ENCODE assay signal across 17 cellular contexts in genomic region chr12:4486049-4486699, GRCh38. TPM values are rescaled to one million over a fixed set of nuclear protein-coding genes. Genes with fewer than 3 reads are reported as not detected.
DNase-seq lines count a peak whose midpoint lies in the region; ATAC-seq and TF ChIP-seq lines count a peak whose summit lies in the region.
"Had no signal": no experiment of that assay in that cellular context is flagged by ENCODE, and none has a peak within 500 bp of the region (broad histone marks: within the 10 kb centered on the region; RNA-seq: fewer than 3 reads in every experiment).

No MANE protein-coding gene starts in this region.

- H3F3A ChIP-seq in MM.1S (ENCODE audit: insufficient read depth, low read length): peaks cover 5% of the 10 kb centered on the region; the same call in 1 of the 2 replicates

- H3K27ac Mint-ChIP-seq in CD4-positive, alpha-beta T cell: peak overlapping the region; percentile 26
- no peak overlapping the region for H3K27ac Mint-ChIP-seq in WTC11
- peak overlapping the region in 3 of 10 donors; percentile 18 to 40 (median 34) for H3K27ac Mint-ChIP-seq in naive thymus-derived CD8-positive, alpha-beta T cell
- H3K27ac Mint-ChIP-seq: CD4-positive, alpha-beta memory T cell had no signal

- H3K4me3 ChIP-seq in BLaER1 (no peak overlapping the region), dorsolateral prefrontal cortex (no peak overlapping the region), MM.1S (ENCODE audit: low read length) (no peak overlapping the region)
- H3K4me3 ChIP-seq: GM23248, HAP-1 had no signal

- H3K36me3 Mint-ChIP-seq in CD4-positive, alpha-beta T cell (ENCODE audit: low read depth): peaks cover 45% of the 10 kb centered on the region
- H3K36me3 Mint-ChIP-seq in WTC11: peaks cover 10% of the 10 kb centered on the region
- H3K36me3 Mint-ChIP-seq in naive thymus-derived CD8-positive, alpha-beta T cell: peaks cover 0 to 26% (median 11%) of the 10 kb centered on the region in 3 donors

- DNase-seq in CD4-positive, alpha-beta T cell: no peak
- no peak for DNase-seq in WTC11 (ENCODE audit: low spot score)
- no peak for DNase-seq in dorsolateral prefrontal cortex
- no peak for DNase-seq in naive thymus-derived CD8-positive, alpha-beta T cell
- DNase-seq in MM.1S: no peak
- DNase-seq in sciatic nerve (ENCODE audit: low spot score): no peak
- DNase-seq: ACHN; BE2C; Calu3; CD4-positive, alpha-beta memory T cell; GM23248 had no signal

- no peak overlapping the region for H3K4me3 Mint-ChIP-seq in CD4-positive, alpha-beta T cell
- no peak overlapping the region for H3K4me3 Mint-ChIP-seq in WTC11
- H3K4me3 Mint-ChIP-seq in naive thymus-derived CD8-positive, alpha-beta T cell: no peak overlapping the region
- H3K4me3 Mint-ChIP-seq: CD4-positive, alpha-beta memory T cell had no signal

- H3K9me3 ChIP-seq in BLaER1 (no peaks in the 10 kb centered on the region), MM.1S (replicated peaks; ENCODE audit: insufficient read depth, low read length) (no peaks in the 10 kb centered on the region)
- no peaks in the 10 kb centered on the region for H3K9me3 ChIP-seq in CD4-positive, alpha-beta T cell (ENCODE audit: control insufficient read depth, low read length)
- H3K9me3 ChIP-seq: BE2C, HAP-1 had no signal

- H3K9me2 ChIP-seq in MM.1S (replicated peaks; ENCODE audit: insufficient read depth, low read length): no peaks in the 10 kb centered on the region

- H3K27me3 ChIP-seq in BLaER1 (no peaks in the 10 kb centered on the region), dorsolateral prefrontal cortex (no peaks in the 10 kb centered on the region), MM.1S (replicated peaks; ENCODE audit: insufficient read depth, low read length) (no peaks in the 10 kb centered on the region)
- H3K27me3 ChIP-seq in CD4-positive, alpha-beta T cell (ENCODE audit: control insufficient read depth, insufficient read depth, low read length): no peaks in the 10 kb centered on the region
- H3K27me3 ChIP-seq: BE2C had no signal

- no peak overlapping the region for H2AFZ ChIP-seq in MM.1S (ENCODE audit: low read length)
- H2AFZ ChIP-seq: GM23248 had no signal

- H3K4me1 ChIP-seq in BLaER1 (peaks cover 30% of the 10 kb centered on the region), MM.1S (ENCODE audit: low read length) (no peaks in the 10 kb centered on the region)
- H3K4me1 ChIP-seq: BE2C had no signal

- CTCF ChIA-PET in CD4-positive, alpha-beta T cell (lab: Charles Lee): no interaction called here
- CTCF ChIA-PET in WTC11 (lab: Charles Lee): no interaction called here

- H4K20me1 ChIP-seq in BLaER1 (peaks cover 25% of the 10 kb centered on the region; the same call in 1 of the 2 replicates), MM.1S (ENCODE audit: insufficient read depth, low read length) (no peaks in the 10 kb centered on the region)

- H3K4me2 ChIP-seq in BLaER1 (peak overlapping the region; percentile 69; the same call in 1 of the 2 replicates), MM.1S (ENCODE audit: low read depth, low read length) (no peak overlapping the region)

- peaks cover 18% of the 10 kb centered on the region for H3K4me1 Mint-ChIP-seq in CD4-positive, alpha-beta T cell (ENCODE audit: low read depth)
- H3K4me1 Mint-ChIP-seq in WTC11: peaks cover 32% of the 10 kb centered on the region
- peaks cover 0 to 2% (median 0%) of the 10 kb centered on the region in 4 donors for H3K4me1 Mint-ChIP-seq in naive thymus-derived CD8-positive, alpha-beta T cell

- ATAC-seq in CD4-positive, alpha-beta T cell (ENCODE audit: poor library complexity): no peak
- ATAC-seq in WTC11 (no peak), HG03108 (IDR thresholded peaks at IDR 0.05; ENCODE audit: unreplicated experiment) (no peak), sciatic nerve (no peak)
- no peak for ATAC-seq in naive thymus-derived CD8-positive, alpha-beta T cell

- no peaks in the 10 kb centered on the region for H3K27me3 Mint-ChIP-seq in CD4-positive, alpha-beta T cell
- no peaks in the 10 kb centered on the region for H3K27me3 Mint-ChIP-seq in WTC11 (ENCODE audit: low read depth)
- no peaks in the 10 kb centered on the region for H3K27me3 Mint-ChIP-seq in naive thymus-derived CD8-positive, alpha-beta T cell
- H3K27me3 Mint-ChIP-seq: CD4-positive, alpha-beta memory T cell had no signal

- H3K9me3 Mint-ChIP-seq in CD4-positive, alpha-beta T cell: no peaks in the 10 kb centered on the region
- peaks cover 3% of the 10 kb centered on the region; the same call in 1 of the 2 replicates for H3K9me3 Mint-ChIP-seq in WTC11
- no peaks in the 10 kb centered on the region for H3K9me3 Mint-ChIP-seq in naive thymus-derived CD8-positive, alpha-beta T cell
- H3K9me3 Mint-ChIP-seq: CD4-positive, alpha-beta memory T cell had no signal

- POLR2A ChIA-PET in CD4-positive, alpha-beta T cell (lab: Charles Lee): no interaction called here
- POLR2A ChIA-PET in WTC11 (lab: Charles Lee): interaction anchor here (1.1 kb wide), 1 partner anchor 103 kb away, joined by 3 read pairs; no protein-coding TSS in a partner anchor
- POLR2A ChIA-PET in naive thymus-derived CD8-positive, alpha-beta T cell (lab: Charles Lee): no interaction called here

- peaks cover 49% of the 10 kb centered on the region for H3K36me3 ChIP-seq in BLaER1
- H3K36me3 ChIP-seq in MM.1S (replicated peaks; ENCODE audit: insufficient read depth, low read length): no peaks in the 10 kb centered on the region; the same call in 1 of the 2 replicates

- no peaks in the 10 kb centered on the region for H3K79me2 ChIP-seq in MM.1S (ENCODE audit: low read length)

- intact Hi-C loops in CD4-positive, alpha-beta T cell (cut with DNase I, micrococcal nuclease): no loop called here
- intact Hi-C loops in dorsolateral prefrontal cortex (cut with DNase I) (no loop called here), sciatic nerve (cut with DNase I) (no loop called here)

- TF ChIP-seq CTCF in CD4-positive, alpha-beta T cell (IDR thresholded peaks at IDR 0.05): no peak
- TF ChIP-seq CTCF in WTC11 (IDR thresholded peaks at IDR 0.05) (no peak), dorsolateral prefrontal cortex (IDR thresholded peaks at IDR 0.05 in 54 of 56, conservative IDR thresholded peaks at IDR 0.05 in 2 of 56; ENCODE audit: low read depth in 1 of 56, partially characterized antibody in 56 of 56) (no peak), MM.1S (IDR thresholded peaks at IDR 0.05; ENCODE audit: low read length) (no peak)

- no peak overlapping the region for H3K9ac ChIP-seq in BLaER1
- no peak overlapping the region for H3K9ac ChIP-seq in MM.1S (ENCODE audit: low read length)
- H3K9ac ChIP-seq: GM23248 had no signal

- H3K27ac ChIP-seq in BLaER1 (no peak overlapping the region), dorsolateral prefrontal cortex (peak overlapping the region in 38 of 59 donors; percentile 0 to 79 (median 38)), MM.1S (ENCODE audit: low read length) (no peak overlapping the region; the same call in 1 of the 2 replicates)
- no peak overlapping the region for H3K27ac ChIP-seq in CD4-positive, alpha-beta T cell (ENCODE audit: low read depth, low read length)
- H3K27ac ChIP-seq: C4-2B, GM23248 had no signal

TF ChIP-seq in WTC11, 78 proteins besides CTCF, POLR2A, EP300 and RAD21:
- 0 out of 2 replicates have a peak, but pooled peaks have one; percentile 14 for TF ChIP-seq GABPB1 (CRISPR knock-in tag; IDR thresholded peaks at IDR 0.05)
- TF ChIP-seq MAX (CRISPR knock-in tag; IDR thresholded peaks at IDR 0.05): no peak

RNA-seq across cellular contexts. Expression of gene FGF6, which starts 40.6 kb away (rescaled TPM):
- total RNA-seq in CD4-positive, alpha-beta T cell: not detected
- total RNA-seq in WTC11 (2021) (not detected in 3 replicates), dorsolateral prefrontal cortex (not detected), sciatic nerve (not detected)
- total RNA-seq in naive thymus-derived CD8-positive, alpha-beta T cell: not detected
- not detected for polyA plus RNA-seq in naive thymus-derived CD8-positive, alpha-beta T cell
- total RNA-seq: Calu3; CD4-positive, alpha-beta memory T cell; GM23248; H4; HT-29 had no signal
- polyA plus RNA-seq: CD4-positive, alpha-beta memory T cell; GM23248 had no signal

RNA-seq across cellular contexts. Expression of gene RAD51AP1, which starts 52.5 kb away (rescaled TPM):
- total RNA-seq in CD4-positive, alpha-beta T cell: under 1 TPM; 0.45 to 0.93 TPM
- total RNA-seq in WTC11 (2021): 39.4 to 45.2 TPM (median 41.9 TPM) in 3 replicates
- total RNA-seq in dorsolateral prefrontal cortex: 1 to 10 TPM in 116 of 120 experiments, under 1 TPM in 4; 0.65 to 6.6 (median 2.8) TPM
- total RNA-seq in naive thymus-derived CD8-positive, alpha-beta T cell: 1 to 10 TPM; 1.3 to 1.6 TPM
- 1 to 10 TPM in 2 of 3 donors, under 1 TPM in 1; 0.74 to 2.0 (median 1.7) TPM for polyA plus RNA-seq in naive thymus-derived CD8-positive, alpha-beta T cell
- total RNA-seq in sciatic nerve: 1.4 TPM

Comparison
In these comparisons a context has a peak if more than half of its experiments do, and no peak if none do; other contexts are left out.
1. H3K27ac ChIP-seq: peak in dorsolateral prefrontal cortex (38 of 59); none in BLaER1 (single experiment), CD4-positive, alpha-beta T cell (single experiment) and MM.1S (single experiment).